Comparison of ENCODE assay signal across 28 cellular contexts in the genomic region with DNA sequence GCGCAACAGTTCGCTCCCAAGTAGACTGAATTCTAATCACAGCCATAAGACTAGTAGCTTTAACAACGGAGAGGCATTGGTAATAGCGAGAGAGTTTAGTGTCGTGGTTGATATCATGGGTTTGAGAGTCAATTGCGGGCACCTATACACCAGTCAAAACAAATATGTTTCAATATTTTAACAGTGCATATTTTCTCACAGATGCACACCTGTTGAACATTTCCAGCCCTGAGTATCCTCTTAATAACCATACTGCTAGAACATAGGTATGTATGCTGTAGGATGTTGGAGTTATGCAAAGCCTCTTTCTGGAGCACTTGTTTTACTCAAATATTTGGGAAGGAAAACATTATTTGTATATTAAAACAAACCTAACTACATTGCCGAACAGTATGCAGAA.
"Had no signal": no experiment of that assay in that cellular context is flagged by ENCODE, and none has a peak within 500 bp of the region (broad histone marks: within the 10 kb centered on the region; RNA-seq: fewer than 3 reads in every experiment).

No MANE protein-coding gene starts in this region.

- ATAC-seq: stimulated activated effector memory CD8-positive, alpha-beta T cell treated with anti-CD3 and anti-CD28 coated beads, Interleukin-12 subunit alpha, Interleukin-12 subunit beta, amount 100 ng/mL, for 72 hours; stimulated activated memory B cell treated with anti-CD40 and anti-IgM and Interleukin-4, amounts not matched to agents 10 μg/mL and 1 μg/mL and 100 μg/mL, for 72 hours; stimulated activated naive B cell treated with anti-CD40 and anti-IgM and Interleukin-4, amounts not matched to agents 10 μg/mL and 1 μg/mL and 100 μg/mL, for 72 hours; stimulated activated naive CD8-positive, alpha-beta T cell treated with anti-CD3 and anti-CD28 coated beads, Interleukin-15, amount 100 ng/mL, for 72 hours; stimulated activated naive CD8-positive, alpha-beta T cell treated with anti-CD3 and anti-CD28 coated beads, Interleukin-15, Interleukin-2, amounts not matched to agents 100 U/mL and 50 U/mL, for 24 hours; upper lobe of right lung had no signal

- H3K9me3 ChIP-seq: stomach, suprapubic skin, testis, thoracic aorta, thyroid gland, tibial artery, tibial nerve, transverse colon, upper lobe of left lung, upper lobe of right lung, uterus, vagina had no signal

- H3K36me3 Mint-ChIP-seq: stimulated activated effector memory CD8-positive, alpha-beta T cell treated with anti-CD3 and anti-CD28 coated beads, Interleukin-12 subunit alpha, Interleukin-12 subunit beta, amount 100 ng/mL, for 72 hours; stimulated activated memory B cell treated with anti-CD40 and anti-IgM and Interleukin-4, amounts not matched to agents 10 μg/mL and 1 μg/mL and 100 μg/mL, for 72 hours; type B pancreatic cell had no signal

- H3K4me1 ChIP-seq: testis, thyroid gland, tibial artery, tibial nerve, transverse colon, uterus, vagina had no signal

- H3K27ac Mint-ChIP-seq: stimulated activated effector memory CD8-positive, alpha-beta T cell treated with anti-CD3 and anti-CD28 coated beads, Interleukin-12 subunit alpha, Interleukin-12 subunit beta, amount 100 ng/mL, for 72 hours; stimulated activated memory B cell treated with anti-CD40 and anti-IgM and Interleukin-4, amounts not matched to agents 10 μg/mL and 1 μg/mL and 100 μg/mL, for 72 hours; stimulated activated naive B cell treated with anti-CD40 and anti-IgM and Interleukin-4, amounts not matched to agents 10 μg/mL and 1 μg/mL and 100 μg/mL, for 72 hours; stimulated activated naive CD8-positive, alpha-beta T cell treated with anti-CD3 and anti-CD28 coated beads, Interleukin-15, amount 100 ng/mL, for 72 hours; stimulated activated naive CD8-positive, alpha-beta T cell treated with anti-CD3 and anti-CD28 coated beads, Interleukin-15, Interleukin-2, amounts not matched to agents 100 ng/mL and 50 ng/mL, for 24 hours; type B pancreatic cell had no signal

- H3K27ac ChIP-seq: stomach, suprapubic skin, testis, thoracic aorta, thyroid gland, tibial artery, tibial nerve, transverse colon, upper lobe of left lung, upper lobe of right lung, uterus, vagina had no signal

- H3K4me3 ChIP-seq: stomach, suprapubic skin, testis, thoracic aorta, thyroid gland, tibial artery, tibial nerve, transverse colon, upper lobe of left lung, upper lobe of right lung, uterus, vagina had no signal

- H3K4me3 Mint-ChIP-seq: stimulated activated effector memory CD8-positive, alpha-beta T cell treated with anti-CD3 and anti-CD28 coated beads, Interleukin-12 subunit alpha, Interleukin-12 subunit beta, amount 100 ng/mL, for 72 hours; stimulated activated memory B cell treated with anti-CD40 and anti-IgM and Interleukin-4, amounts not matched to agents 10 μg/mL and 1 μg/mL and 100 μg/mL, for 72 hours; stimulated activated naive B cell treated with anti-CD40 and anti-IgM and Interleukin-4, amounts not matched to agents 10 μg/mL and 1 μg/mL and 100 μg/mL, for 72 hours; stimulated activated naive CD8-positive, alpha-beta T cell treated with anti-CD3 and anti-CD28 coated beads, Interleukin-15, amount 100 ng/mL, for 72 hours; stimulated activated naive CD8-positive, alpha-beta T cell treated with anti-CD3 and anti-CD28 coated beads, Interleukin-15, Interleukin-2, amounts not matched to agents 100 ng/mL and 50 ng/mL, for 24 hours; type B pancreatic cell had no signal

- DNase-seq: stimulated activated CD4-positive, alpha-beta T cell treated with anti-CD3 and anti-CD28 coated beads, Interleukin-2, amount 100 ng/mL, for 48 hours; stimulated activated CD4-positive, alpha-beta T cell treated with anti-CD3 and anti-CD28 coated beads, Interleukin-4, amount 100 ng/mL, for 1 hour; stimulated activated CD4-positive, alpha-beta T cell treated with anti-CD3 and anti-CD28 coated beads, Interleukin-4, amount 100 ng/mL, for 24 hours; stimulated activated CD4-positive, alpha-beta T cell treated with anti-CD3 and anti-CD28 coated beads, Interleukin-4, amount 100 ng/mL, for 4 hours; stimulated activated CD8-positive, alpha-beta memory T cell treated with anti-CD3 and anti-CD28 coated beads, Interleukin-4, amount 100 ng/mL, for 48 hours; stimulated activated naive B cell treated with anti-CD40 and anti-IgM and Interleukin-4, amounts not matched to agents 10 μg/mL and 1 μg/mL and 100 μg/mL, for 72 hours; stimulated activated naive CD4-positive, alpha-beta T cell; stimulated activated naive CD8-positive, alpha-beta T cell treated with anti-CD3 and anti-CD28 coated beads, Interleukin-15, amount 100 ng/mL, for 72 hours; stimulated activated naive CD8-positive, alpha-beta T cell treated with anti-CD3 and anti-CD28 coated beads, Interleukin-15, Interleukin-2, amounts not matched to agents 100 U/mL and 50 U/mL, for 24 hours; stomach; substantia nigra; testis; thyroid gland; tibial artery; transverse colon; trophoblast cell; upper lobe of left lung; upper lobe of right lung; uterus had no signal

- H3K27me3 ChIP-seq: stomach, suprapubic skin, testis, thyroid gland, tibial artery, tibial nerve, transverse colon, upper lobe of left lung, upper lobe of right lung, uterus, vagina had no signal

- H3K27me3 Mint-ChIP-seq: stimulated activated memory B cell treated with anti-CD40 and anti-IgM and Interleukin-4, amounts not matched to agents 10 μg/mL and 1 μg/mL and 100 μg/mL, for 72 hours; stimulated activated naive B cell treated with anti-CD40 and anti-IgM and Interleukin-4, amounts not matched to agents 10 μg/mL and 1 μg/mL and 100 μg/mL, for 72 hours; stimulated activated naive CD8-positive, alpha-beta T cell treated with anti-CD3 and anti-CD28 coated beads, Interleukin-15, amount 100 ng/mL, for 72 hours; stimulated activated naive CD8-positive, alpha-beta T cell treated with anti-CD3 and anti-CD28 coated beads, Interleukin-15, Interleukin-2, amounts not matched to agents 100 ng/mL and 50 ng/mL, for 24 hours had no signal

- H3K4me1 Mint-ChIP-seq: stimulated activated naive CD8-positive, alpha-beta T cell treated with anti-CD3 and anti-CD28 coated beads, Interleukin-15, amount 100 ng/mL, for 72 hours had no signal

- H3K9me3 Mint-ChIP-seq: stimulated activated effector memory CD8-positive, alpha-beta T cell treated with anti-CD3 and anti-CD28 coated beads, Interleukin-12 subunit alpha, Interleukin-12 subunit beta, amount 100 ng/mL, for 72 hours; stimulated activated memory B cell treated with anti-CD40 and anti-IgM and Interleukin-4, amounts not matched to agents 10 μg/mL and 1 μg/mL and 100 μg/mL, for 72 hours; stimulated activated naive B cell treated with anti-CD40 and anti-IgM and Interleukin-4, amounts not matched to agents 10 μg/mL and 1 μg/mL and 100 μg/mL, for 72 hours; stimulated activated naive CD8-positive, alpha-beta T cell treated with anti-CD3 and anti-CD28 coated beads, Interleukin-15, amount 100 ng/mL, for 72 hours; stimulated activated naive CD8-positive, alpha-beta T cell treated with anti-CD3 and anti-CD28 coated beads, Interleukin-15, Interleukin-2, amounts not matched to agents 100 ng/mL and 50 ng/mL, for 24 hours; type B pancreatic cell had no signal

- H3K36me3 ChIP-seq: stomach, suprapubic skin, thoracic aorta, thyroid gland, tibial artery, tibial nerve, transverse colon, upper lobe of left lung, upper lobe of right lung, uterus, vagina had no signal

- FAIRE-seq: urothelium cell line had no signal
